Comparison of ENCODE assay signal across 7 cellular contexts in the genomic region with DNA sequence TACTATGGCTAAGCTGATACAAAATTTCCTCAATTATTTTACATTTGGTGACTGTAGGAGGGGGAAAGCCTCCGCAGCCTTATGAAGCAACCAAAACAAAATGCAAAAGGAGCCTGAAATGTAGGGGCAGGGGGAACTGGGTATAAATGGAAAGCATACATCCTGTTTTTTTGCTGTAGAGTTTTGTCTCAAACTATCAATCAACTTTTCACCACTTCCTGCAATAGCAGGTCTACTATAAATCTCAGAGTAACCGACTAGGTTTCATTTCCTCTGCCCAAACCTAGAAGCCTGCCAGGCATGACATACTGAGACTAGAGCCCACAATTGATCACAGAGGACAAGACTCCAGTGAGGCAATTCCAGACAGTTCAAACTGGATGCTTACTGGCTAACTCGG.
DNase-seq lines count a peak whose midpoint lies in the region; ATAC-seq and TF ChIP-seq lines count a peak whose summit lies in the region.

No MANE protein-coding gene starts in this region.

- H3K36me3 ChIP-seq in gastrocnemius medialis: no peaks in the 10 kb centered on the region

- CTCF ChIA-PET in T-cell (lab: Charles Lee): no interaction called here

- H3K4me3 ChIP-seq in gastrocnemius medialis: no peak overlapping the region

- no peaks in the 10 kb centered on the region for H3K9me3 Mint-ChIP-seq in T-cell

- no peak overlapping the region for H3K27ac ChIP-seq in gastrocnemius medialis

- H3K4me1 ChIP-seq in gastrocnemius medialis: no peaks in the 10 kb centered on the region

- no peaks in the 10 kb centered on the region for H3K9me3 ChIP-seq in gastrocnemius medialis

- peaks cover 18% of the 10 kb centered on the region for H3K36me3 Mint-ChIP-seq in T-cell

- no peak for TF ChIP-seq CTCF in gastrocnemius medialis (IDR thresholded peaks at IDR 0.05 in 4 of 5, conservative IDR thresholded peaks at IDR 0.05 in 1 of 5)

- peaks cover 59 to 65% (median 61%) of the 10 kb centered on the region in 3 donors for H3K4me1 Mint-ChIP-seq in T-cell

- H3K27me3 ChIP-seq in gastrocnemius medialis: no peaks in the 10 kb centered on the region

- intact Hi-C loops in gastrocnemius medialis (cut with DNase I; ENCODE audit: low total_unique reads): no loop called here

- peak overlapping the region; percentile 18 to 66 (median 61) for H3K4me3 Mint-ChIP-seq in T-cell

- peak in 33 of 34 experiments; percentile 19 to 73 (median 44) for DNase-seq in T-cell
- DNase-seq in medulla oblongata (ENCODE audit: extremely low spot score): peak; percentile 58
- no peak for DNase-seq in C1 segment of cervical spinal cord (lab: John Stamatoyannopoulos, UW)
- no peak for DNase-seq in NCI-H1105 treated with DMSO at 0.1 percent for 48 hours (lab: John Stamatoyannopoulos, UW)
- DNase-seq in gastrocnemius medialis: no peak

- in situ Hi-C loops in gastrocnemius medialis (cut with MboI; ENCODE audit: low sequenced_read_pairs in 4 of 4): no loop called here

- POLR2A ChIA-PET in T-cell (lab: Charles Lee): no interaction called here

- TF ChIP-seq POLR2A in gastrocnemius medialis (IDR thresholded peaks at IDR 0.05): no peak

- ATAC-seq in GM19351 (IDR thresholded peaks at IDR 0.05; ENCODE audit: unreplicated experiment) (peak; percentile 100), HG03060 (IDR thresholded peaks at IDR 0.05; ENCODE audit: low read depth, unreplicated experiment) (peak; percentile 100), T-cell (replicated peaks in 1 of 4) (peak; percentile 97 to 99 (median 98)), gastrocnemius medialis (no peak)

- peak overlapping the region; percentile 94 for H3K27ac Mint-ChIP-seq in T-cell

- H3K27me3 Mint-ChIP-seq in T-cell: no peaks in the 10 kb centered on the region

Comparison
In these comparisons a context has a peak if more than half of its experiments do, and no peak if none do; other contexts are left out.
1. ATAC-seq: peak in GM19351 (single experiment), HG03060 (single experiment) and T-cell (4 of 4); none in gastrocnemius medialis (0 of 2).
2. DNase-seq: peak in T-cell (33 of 34) and medulla oblongata (single experiment); none in C1 segment of cervical spinal cord (0 of 14), NCI-H1105 treated with DMSO at 0.1 percent for 48 hours (single experiment) and gastrocnemius medialis (0 of 2).